In the genomic region with DNA sequence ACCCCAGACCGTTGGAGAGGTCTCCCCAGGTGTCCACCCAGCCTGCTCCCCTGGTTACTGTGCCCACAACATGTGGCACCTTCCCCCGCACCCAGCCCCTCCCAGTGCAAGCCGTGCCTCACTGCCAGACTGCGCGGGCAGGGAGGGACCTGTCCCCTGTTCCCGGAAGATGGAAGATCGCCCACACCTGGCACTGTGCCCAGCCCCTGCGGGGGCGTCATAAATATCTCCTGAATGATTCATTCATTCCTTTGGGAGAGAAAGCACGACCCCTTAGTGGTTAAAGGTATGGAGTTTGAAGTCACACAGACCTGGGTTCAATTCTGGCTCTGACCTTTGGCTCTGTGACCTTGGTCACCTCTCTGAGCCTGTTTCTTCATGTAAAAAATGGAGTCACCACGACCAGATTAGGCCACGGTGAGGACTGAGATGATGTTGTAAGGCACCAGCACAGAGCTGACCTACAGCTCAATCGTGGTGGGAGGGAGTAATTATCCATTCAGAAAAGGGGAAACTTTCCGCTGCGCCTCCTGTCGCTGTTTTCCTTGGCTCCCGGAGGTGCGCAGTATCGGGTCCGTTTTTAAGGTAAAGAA, we compare ENCODE assay signal across 1 cellular context.
TF ChIP-seq lines count a peak whose summit lies in the region.

No MANE protein-coding gene starts in this region.

TF ChIP-seq in H1, 55 proteins besides CTCF, POLR2A, EP300 and RAD21:
- no peak for TF ChIP-seq KDM5A (IDR thresholded peaks at IDR 0.05; ENCODE audit: low read length)
- no peak for TF ChIP-seq ASH2L (IDR thresholded peaks at IDR 0.05; ENCODE audit: low read length)
- no peak for TF ChIP-seq SP2 (IDR thresholded peaks at IDR 0.05; ENCODE audit: low read length)
- no peak for TF ChIP-seq HDAC2 (IDR thresholded peaks at IDR 0.05; ENCODE audit: borderline replicate concordance in 1 of 2, low read depth in 2 of 2, low read length in 2 of 2)
- TF ChIP-seq SIRT6 (IDR thresholded peaks at IDR 0.05; ENCODE audit: low read length): no peak
- TF ChIP-seq RXRA (IDR thresholded peaks at IDR 0.05; ENCODE audit: insufficient read depth, low read depth, low read length): no peak
- no peak for TF ChIP-seq KDM1A (IDR thresholded peaks at IDR 0.05; ENCODE audit: borderline replicate concordance, low read length)
- no peak for TF ChIP-seq HDAC6 (IDR thresholded peaks at IDR 0.05; ENCODE audit: low read depth, low read length)
- no peak for TF ChIP-seq CHD2 (IDR thresholded peaks at IDR 0.05; ENCODE audit: low read length)
- TF ChIP-seq GTF2F1 (IDR thresholded peaks at IDR 0.05; ENCODE audit: borderline replicate concordance, low read depth, low read length): no peak
- TF ChIP-seq TAF1 (IDR thresholded peaks at IDR 0.05; ENCODE audit: low read depth, low read length): no peak
- no peak for TF ChIP-seq POLR2AphosphoS5 (IDR thresholded peaks at IDR 0.05; ENCODE audit: low read depth, low read length)
- TF ChIP-seq SRF (IDR thresholded peaks at IDR 0.05; ENCODE audit: low read depth, low read length): no peak
- TF ChIP-seq, protein P1, sequence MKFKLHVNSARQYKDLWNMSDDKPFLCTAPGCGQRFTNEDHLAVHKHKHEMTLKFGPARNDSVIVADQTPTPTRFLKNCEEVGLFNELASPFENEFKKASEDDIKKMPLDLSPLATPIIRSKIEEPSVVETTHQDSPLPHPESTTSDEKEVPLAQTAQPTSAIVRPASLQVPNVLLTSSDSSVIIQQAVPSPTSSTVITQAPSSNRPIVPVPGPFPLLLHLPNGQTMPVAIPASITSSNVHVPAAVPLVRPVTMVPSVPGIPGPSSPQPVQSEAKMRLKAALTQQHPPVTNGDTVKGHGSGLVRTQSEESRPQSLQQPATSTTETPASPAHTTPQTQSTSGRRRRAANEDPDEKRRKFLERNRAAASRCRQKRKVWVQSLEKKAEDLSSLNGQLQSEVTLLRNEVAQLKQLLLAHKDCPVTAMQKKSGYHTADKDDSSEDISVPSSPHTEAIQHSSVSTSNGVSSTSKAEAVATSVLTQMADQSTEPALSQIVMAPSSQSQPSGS (IDR thresholded peaks at IDR 0.05; ENCODE audit: low read length): no peak
- no peak for TF ChIP-seq BCL11A (IDR thresholded peaks at IDR 0.05; ENCODE audit: low read depth in 2 of 2, low read length in 2 of 2)
- no peak for TF ChIP-seq BRCA1 (IDR thresholded peaks at IDR 0.05; ENCODE audit: low read depth, low read length)
TF ChIP-seq in H1: peak in this region for 0.
